Comparison of ENCODE assay signal across 8 cellular contexts in genomic region chr10:31759124-31759798, GRCh38.
A peak's percentile ranks its signal among the peaks of the same experiment; 100 is the strongest.
DNase-seq lines count a peak whose midpoint lies in the region; ATAC-seq lines count a peak whose summit lies in the region.

No MANE protein-coding gene starts in this region.

- no peaks in the 10 kb centered on the region for H3K36me3 ChIP-seq in endocrine pancreas (ENCODE audit: control insufficient read depth, insufficient read depth, low read length)
- no peaks in the 10 kb centered on the region for H3K36me3 ChIP-seq in mucosa of stomach (ENCODE audit: control insufficient read depth, insufficient read depth, low read length)

- no peaks in the 10 kb centered on the region for H3K27me3 ChIP-seq in endocrine pancreas (ENCODE audit: control insufficient read depth, insufficient read depth, low read length)
- H3K27me3 ChIP-seq in mucosa of stomach (ENCODE audit: control insufficient read depth, insufficient read depth, low read length): no peaks in the 10 kb centered on the region

- peak; percentile 55 for ATAC-seq in stimulated activated effector memory CD8-positive, alpha-beta T cell treated with anti-CD3 and anti-CD28 coated beads, Interleukin-12 subunit alpha, Interleukin-12 subunit beta, amount 100 ng/mL, for 72 hours
- ATAC-seq in HG02884 (IDR thresholded peaks at IDR 0.05; ENCODE audit: unreplicated experiment) (no peak), HG03175 (IDR thresholded peaks at IDR 0.05; ENCODE audit: unreplicated experiment) (no peak)

- H3K4me3 Mint-ChIP-seq in stimulated activated effector memory CD8-positive, alpha-beta T cell treated with anti-CD3 and anti-CD28 coated beads, Interleukin-12 subunit alpha, Interleukin-12 subunit beta, amount 100 ng/mL, for 72 hours: peak overlapping the region; percentile 89

- no peaks in the 10 kb centered on the region for H3K4me1 ChIP-seq in endocrine pancreas (ENCODE audit: control insufficient read depth, insufficient read depth, low read length)
- H3K4me1 ChIP-seq in mucosa of stomach (ENCODE audit: control insufficient read depth, insufficient read depth, low read length): peaks cover 7% of the 10 kb centered on the region

- H3K9ac ChIP-seq in endocrine pancreas (ENCODE audit: control insufficient read depth, insufficient read depth, low read length): peak overlapping the region; percentile 85
- peak overlapping the region; percentile 97 for H3K9ac ChIP-seq in mucosa of stomach (ENCODE audit: low read length)

- H3K4me3 ChIP-seq in endocrine pancreas (ENCODE audit: control insufficient read depth, insufficient read depth, low read length): no peak overlapping the region
- H3K4me3 ChIP-seq in mucosa of stomach (ENCODE audit: low read length): peak overlapping the region; percentile 80

- DNase-seq in DMS79 (lab: John Stamatoyannopoulos, UW) (peak; percentile 18), NCI-H146 treated with DMSO at 0.1 percent for 48 hours (lab: John Stamatoyannopoulos, UW; ENCODE audit: unreplicated experiment) (peak; percentile 74)
- peak; percentile 88 for DNase-seq in activated CD8-positive, alpha-beta memory T cell treated with anti-CD3 and anti-CD28 coated beads for 24 hours
- peak; percentile 36 to 77 for DNase-seq in stimulated activated effector memory CD8-positive, alpha-beta T cell treated with anti-CD3 and anti-CD28 coated beads, Interleukin-12 subunit alpha, Interleukin-12 subunit beta, amount 100 ng/mL, for 72 hours (ENCODE audit: low spot score in 2 of 2)

- H3K27ac Mint-ChIP-seq in stimulated activated effector memory CD8-positive, alpha-beta T cell treated with anti-CD3 and anti-CD28 coated beads, Interleukin-12 subunit alpha, Interleukin-12 subunit beta, amount 100 ng/mL, for 72 hours: peak overlapping the region; percentile 98

- H3K9me3 ChIP-seq in endocrine pancreas (ENCODE audit: control insufficient read depth, low read length): no peaks in the 10 kb centered on the region
- H3K9me3 ChIP-seq in mucosa of stomach (ENCODE audit: control insufficient read depth, low read length): no peaks in the 10 kb centered on the region

- no peaks in the 10 kb centered on the region for H3K9me3 Mint-ChIP-seq in stimulated activated effector memory CD8-positive, alpha-beta T cell treated with anti-CD3 and anti-CD28 coated beads, Interleukin-12 subunit alpha, Interleukin-12 subunit beta, amount 100 ng/mL, for 72 hours

- peaks cover 13% of the 10 kb centered on the region for H3K36me3 Mint-ChIP-seq in stimulated activated effector memory CD8-positive, alpha-beta T cell treated with anti-CD3 and anti-CD28 coated beads, Interleukin-12 subunit alpha, Interleukin-12 subunit beta, amount 100 ng/mL, for 72 hours

- peaks cover 14% of the 10 kb centered on the region for H3K4me1 Mint-ChIP-seq in stimulated activated effector memory CD8-positive, alpha-beta T cell treated with anti-CD3 and anti-CD28 coated beads, Interleukin-12 subunit alpha, Interleukin-12 subunit beta, amount 100 ng/mL, for 72 hours

Comparison
In these comparisons a context has a peak if more than half of its experiments do, and no peak if none do; other contexts are left out.
1. DNase-seq: peak in every context shown above with its lines; median percentile 88 in activated CD8-positive, alpha-beta memory T cell treated with anti-CD3 and anti-CD28 coated beads for 24 hours; 74 in NCI-H146 treated with DMSO at 0.1 percent for 48 hours; 56 in stimulated activated effector memory CD8-positive, alpha-beta T cell treated with anti-CD3 and anti-CD28 coated beads, Interleukin-12 subunit alpha, Interleukin-12 subunit beta, amount 100 ng/mL, for 72 hours; 18 in DMS79.